In the genomic region with DNA sequence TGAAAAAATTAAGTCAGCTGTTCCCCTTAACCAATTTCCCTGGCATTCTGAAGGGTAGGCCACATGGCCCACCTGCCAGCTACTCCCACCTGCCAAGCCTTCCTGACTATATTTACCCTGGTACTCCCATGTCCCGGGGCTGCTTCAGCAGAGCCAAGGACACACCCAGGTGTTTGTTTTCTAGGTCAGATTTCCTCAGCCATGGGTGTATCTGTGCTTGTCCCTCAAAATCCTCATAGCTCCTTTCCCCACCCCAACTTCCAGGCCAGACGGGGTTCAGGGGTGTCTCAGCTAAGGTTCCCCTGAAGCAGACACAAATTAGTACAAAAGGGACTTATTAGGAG, we compare ENCODE assay signal across 1 cellular context.
TF ChIP-seq lines count a peak whose summit lies in the region.

No MANE protein-coding gene starts in this region.

TF ChIP-seq in K562, 482 proteins besides CTCF, POLR2A, EP300 and RAD21 (continued from another document):
- TF ChIP-seq TCF15 (CRISPR knock-in tag; IDR thresholded peaks at IDR 0.05): no peak
- no peak for TF ChIP-seq CREM (IDR thresholded peaks at IDR 0.05; ENCODE audit: low read depth)
- no peak for TF ChIP-seq KAT8 (IDR thresholded peaks at IDR 0.05; ENCODE audit: low read depth)
- TF ChIP-seq, protein P1, sequence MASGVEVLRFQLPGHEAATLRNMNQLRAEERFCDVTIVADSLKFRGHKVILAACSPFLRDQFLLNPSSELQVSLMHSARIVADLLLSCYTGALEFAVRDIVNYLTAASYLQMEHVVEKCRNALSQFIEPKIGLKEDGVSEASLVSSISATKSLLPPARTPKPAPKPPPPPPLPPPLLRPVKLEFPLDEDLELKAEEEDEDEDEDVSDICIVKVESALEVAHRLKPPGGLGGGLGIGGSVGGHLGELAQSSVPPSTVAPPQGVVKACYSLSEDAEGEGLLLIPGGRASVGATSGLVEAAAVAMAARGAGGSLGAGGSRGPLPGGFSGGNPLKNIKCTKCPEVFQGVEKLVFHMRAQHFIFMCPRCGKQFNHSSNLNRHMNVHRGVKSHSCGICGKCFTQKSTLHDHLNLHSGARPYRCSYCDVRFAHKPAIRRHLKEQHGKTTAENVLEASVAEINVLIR (CRISPR knock-in tag; IDR thresholded peaks at IDR 0.05): no peak
- TF ChIP-seq RBM14 (IDR thresholded peaks at IDR 0.05; ENCODE audit: borderline replicate concordance, insufficient read depth, low read depth, low read length): no peak
